Comparison of ENCODE assay signal across 11 cellular contexts in the genomic region with DNA sequence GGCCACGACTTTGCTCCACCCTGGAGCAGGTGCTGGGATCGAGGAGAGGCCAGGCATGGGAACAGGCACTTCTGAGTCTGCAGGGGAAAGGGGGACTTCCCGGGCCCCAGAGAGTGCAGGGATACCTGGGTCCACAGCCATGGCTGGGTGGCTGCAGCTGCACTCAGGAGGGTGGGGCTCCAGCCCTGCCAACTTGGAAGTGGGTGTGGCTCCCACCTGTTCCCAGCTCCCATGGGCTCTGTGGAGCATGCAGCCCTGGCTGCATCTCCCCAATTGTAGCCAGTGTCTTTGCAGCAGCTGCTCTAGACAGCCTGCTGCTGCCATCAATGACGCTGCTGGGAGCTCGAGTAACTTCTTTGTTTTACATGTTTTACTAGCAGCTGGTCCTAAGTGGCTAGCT. TPM values are rescaled to one million over a fixed set of nuclear protein-coding genes. Genes with fewer than 3 reads are reported as not detected.
DNase-seq lines count a peak whose midpoint lies in the region; ATAC-seq and TF ChIP-seq lines count a peak whose summit lies in the region.
"Had no signal": no experiment of that assay in that cellular context is flagged by ENCODE, and none has a peak within 500 bp of the region (broad histone marks: within the 10 kb centered on the region; RNA-seq: fewer than 3 reads in every experiment).

No MANE protein-coding gene starts in this region.

- H3K9ac ChIP-seq in HUES48 (ENCODE audit: low read depth, low read length) = no peak overlapping the region
- H3K9ac ChIP-seq in colonic mucosa (ENCODE audit: low read depth in 2 of 2, low read length in 2 of 2) = no peak overlapping the region

- no peak for TF ChIP-seq CTCF in colonic mucosa (IDR thresholded peaks at IDR 0.05)
- TF ChIP-seq CTCF in spleen (IDR thresholded peaks at IDR 0.05 in 8 of 11, conservative IDR thresholded peaks at IDR 0.05 in 3 of 11) = no peak

- peak overlapping the region; percentile 53 for H3K27ac ChIP-seq in HUES48 (ENCODE audit: low read depth, low read length)
- H3K27ac ChIP-seq in colonic mucosa = no peak overlapping the region
- no peak overlapping the region for H3K27ac ChIP-seq in spleen
- H3K27ac ChIP-seq: HL-60 had no signal

- no peaks in the 10 kb centered on the region for H3K9me3 ChIP-seq in HUES48 (ENCODE audit: control insufficient read depth, insufficient read depth, low read length)
- H3K9me3 ChIP-seq in colonic mucosa = no peaks in the 10 kb centered on the region
- H3K9me3 ChIP-seq in spleen = no peaks in the 10 kb centered on the region

- 80 to 96% (median 91%) methylated on average over 4 to 5 of the region's 5 CpGs for WGBS in spleen, 5 donors

- H3K4me1 ChIP-seq in HUES48 (ENCODE audit: control insufficient read depth, insufficient read depth, low read length) (no peaks in the 10 kb centered on the region), colonic mucosa (no peaks in the 10 kb centered on the region), spleen (peaks cover 0 to 15% (median 0%) of the 10 kb centered on the region in 6 donors)

- TF ChIP-seq POLR2A in spleen (IDR thresholded peaks at IDR 0.05) = no peak
- TF ChIP-seq POLR2A in erythroblast (IDR thresholded peaks at IDR 0.05; ENCODE audit: low read length) = no peak

- H3K27me3 ChIP-seq in HUES48 (ENCODE audit: control insufficient read depth, insufficient read depth, low read length) = no peaks in the 10 kb centered on the region
- no peaks in the 10 kb centered on the region for H3K27me3 ChIP-seq in colonic mucosa
- no peaks in the 10 kb centered on the region for H3K27me3 ChIP-seq in spleen (replicated peaks in 1 of 7)

- peak; percentile 37 for DNase-seq in NCI-H2107 (lab: John Stamatoyannopoulos, UW)
- DNase-seq in colonic mucosa = peak; percentile 63
- no peak for DNase-seq in sciatic nerve (ENCODE audit: low spot score)
- DNase-seq in spleen = no peak
- no peak for DNase-seq in erythroblast (lab: John Stamatoyannopoulos, UW)
- no peak for DNase-seq in NCI-H524 treated with DMSO at 0.1 percent for 48 hours (lab: John Stamatoyannopoulos, UW)
- DNase-seq: immature natural killer cell; stimulated activated CD4-positive, alpha-beta T cell treated with anti-CD3 and anti-CD28 coated beads, Interleukin-12 subunit alpha, Interleukin-12 subunit beta, amount 100 ng/mL, for 4 hours had no signal

- no peaks in the 10 kb centered on the region; the same call in 1 of the 2 replicates for H3K36me3 ChIP-seq in HUES48 (ENCODE audit: control insufficient read depth, insufficient read depth, low read length)
- no peaks in the 10 kb centered on the region for H3K36me3 ChIP-seq in colonic mucosa
- H3K36me3 ChIP-seq in spleen = peaks cover 0 to 20% (median 0%) of the 10 kb centered on the region in 6 donors

- peak; percentile 24 for ATAC-seq in sciatic nerve
- ATAC-seq: activated CD4-positive, CD25-positive, alpha-beta regulatory T cell treated with anti-CD3 and anti-CD28 coated beads, Interleukin-2, amount 50 U/mL, for 24 hours had no signal

- intact Hi-C loops in colonic mucosa (cut with DNase I) (no loop called here), sciatic nerve (cut with DNase I) (no loop called here), spleen (cut with DNase I; ENCODE audit: low total_unique reads) (no loop called here)

- H3K4me3 ChIP-seq in HUES48 (ENCODE audit: low read depth, low read length) (no peak overlapping the region), colonic mucosa (no peak overlapping the region), spleen (no peak overlapping the region)

RNA-seq across cellular contexts. Expression of gene ADK, which starts 57.1 kb away (rescaled TPM):
- total RNA-seq in colonic mucosa (10 to 100 TPM; 20.2 to 27.6 TPM), sciatic nerve (32.5 TPM), spleen (10 to 100 TPM; 24.2 to 40.5 (median 34.1) TPM)
- 10 to 100 TPM; 11.1 to 18.9 (median 17.1) TPM for polyA plus RNA-seq in spleen

RNA-seq across cellular contexts. Expression of gene AP3M1, which starts 57.5 kb away (rescaled TPM):
- total RNA-seq in colonic mucosa (10 to 100 TPM; 30.5 to 31.7 TPM), sciatic nerve (27.2 TPM), spleen (10 to 100 TPM; 31.6 to 39.5 (median 34.3) TPM)
- 10 to 100 TPM in 1 of 3 donors, 1 to 10 TPM in 2; 7.3 to 13.0 (median 9.1) TPM for polyA plus RNA-seq in spleen

Comparison
In these comparisons a context has a peak if more than half of its experiments do, and no peak if none do; other contexts are left out.
1. DNase-seq: peak in NCI-H2107 (single experiment) and colonic mucosa (single experiment); none in sciatic nerve (single experiment), spleen (single experiment), erythroblast (0 of 2) and NCI-H524 treated with DMSO at 0.1 percent for 48 hours (single experiment).